Comparison of ENCODE assay signal across 21 cellular contexts in the genomic region with DNA sequence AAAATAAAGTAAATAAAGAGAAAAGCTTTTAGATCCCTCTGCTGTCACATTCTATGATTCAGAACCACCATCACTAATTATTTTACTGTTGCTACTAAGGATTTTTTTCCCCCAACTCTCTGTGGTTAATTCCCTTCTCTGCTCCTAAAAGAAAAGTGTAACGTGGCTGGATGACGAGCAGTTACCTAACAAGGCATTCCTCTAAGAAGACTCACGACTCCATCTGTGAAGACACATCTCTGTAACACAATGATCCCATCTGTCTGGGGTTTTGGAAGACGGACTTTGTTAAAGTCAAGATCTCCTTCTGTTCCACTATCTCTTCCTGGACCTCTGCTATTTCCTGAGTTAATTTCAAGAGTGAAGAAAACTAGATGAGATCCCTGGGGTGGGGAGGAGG.
"Had no signal": no experiment of that assay in that cellular context is flagged by ENCODE, and none has a peak within 500 bp of the region (broad histone marks: within the 10 kb centered on the region; RNA-seq: fewer than 3 reads in every experiment).

No MANE protein-coding gene starts in this region.

- H3K4me3 ChIP-seq: colonic mucosa, gastroesophageal sphincter, heart left ventricle, stomach had no signal

- H3K27ac Mint-ChIP-seq: activated B cell treated with CpG ODN at 0.5 μM for 24 hours; activated CD4-positive, alpha-beta memory T cell treated with anti-CD3 and anti-CD28 coated beads, Interleukin-2, amount 10 ng/mL, durations not matched to agents 7 days and 5 days; activated CD8-positive, alpha-beta memory T cell treated with anti-CD3 and anti-CD28 coated beads, Interleukin-2, amount 10 ng/mL, durations not matched to agents 7 days and 5 days; activated naive CD8-positive, alpha-beta T cell; endodermal cell; type B pancreatic cell had no signal

- DNase-seq: activated B cell treated with CpG ODN at 0.5 μM for 24 hours; activated CD4-positive, alpha-beta memory T cell treated with anti-CD3 and anti-CD28 coated beads, Interleukin-2, amount 10 ng/mL, durations not matched to agents 7 days and 5 days; activated CD4-positive, alpha-beta T cell treated with anti-CD3 and anti-CD28 coated beads for 4 hours; activated CD8-positive, alpha-beta memory T cell treated with anti-CD3 and anti-CD28 coated beads, Interleukin-2, amount 10 ng/mL, durations not matched to agents 7 days and 5 days; amniotic stem cell; brain microvascular endothelial cell; colonic mucosa; endodermal cell; heart left ventricle; naive thymus-derived CD8-positive, alpha-beta T cell; nucleus accumbens; posterior cingulate gyrus; stimulated activated CD4-positive, alpha-beta T cell treated with anti-CD3 and anti-CD28 coated beads, Interleukin-4, amount 100 ng/mL, for 1 hour; stomach; SW 1271; T-helper 2 cell had no signal

- H3K27ac ChIP-seq: brain microvascular endothelial cell, colonic mucosa, epithelial cell of prostate, heart left ventricle, stomach had no signal

- H3K4me1 Mint-ChIP-seq: activated B cell treated with CpG ODN at 0.5 μM for 24 hours had no signal

- ATAC-seq: activated CD8-positive, alpha-beta memory T cell treated with anti-CD3 and anti-CD28 coated beads, Interleukin-2, amount 10 ng/mL, durations not matched to agents 7 days and 5 days; naive thymus-derived CD8-positive, alpha-beta T cell had no signal

- H3K36me3 ChIP-seq: brain microvascular endothelial cell, colonic mucosa had no signal

- H3K9me3 ChIP-seq: colonic mucosa, gastroesophageal sphincter, stomach had no signal

- H3K27me3 ChIP-seq: brain microvascular endothelial cell, colonic mucosa, gastroesophageal sphincter, heart left ventricle, stomach had no signal

- H3K4me1 ChIP-seq: colonic mucosa, gastroesophageal sphincter had no signal

- H3K9me3 Mint-ChIP-seq: activated B cell treated with CpG ODN at 0.5 μM for 24 hours; central memory CD8-positive, alpha-beta T cell; endodermal cell had no signal

- H3K27me3 Mint-ChIP-seq: activated B cell treated with CpG ODN at 0.5 μM for 24 hours; activated CD4-positive, alpha-beta memory T cell treated with anti-CD3 and anti-CD28 coated beads, Interleukin-2, amount 10 ng/mL, durations not matched to agents 7 days and 5 days; activated CD8-positive, alpha-beta memory T cell treated with anti-CD3 and anti-CD28 coated beads, Interleukin-2, amount 10 ng/mL, durations not matched to agents 7 days and 5 days; activated naive CD8-positive, alpha-beta T cell; central memory CD8-positive, alpha-beta T cell; naive thymus-derived CD8-positive, alpha-beta T cell had no signal

- H3K4me3 Mint-ChIP-seq: activated B cell treated with CpG ODN at 0.5 μM for 24 hours; activated CD4-positive, alpha-beta memory T cell treated with anti-CD3 and anti-CD28 coated beads, Interleukin-2, amount 10 ng/mL, durations not matched to agents 7 days and 5 days; activated CD8-positive, alpha-beta memory T cell treated with anti-CD3 and anti-CD28 coated beads, Interleukin-2, amount 10 ng/mL, durations not matched to agents 7 days and 5 days; activated naive CD8-positive, alpha-beta T cell; central memory CD8-positive, alpha-beta T cell; endodermal cell; naive thymus-derived CD8-positive, alpha-beta T cell; type B pancreatic cell had no signal
